Comparison of ENCODE assay signal across 2 cellular contexts in the genomic region with DNA sequence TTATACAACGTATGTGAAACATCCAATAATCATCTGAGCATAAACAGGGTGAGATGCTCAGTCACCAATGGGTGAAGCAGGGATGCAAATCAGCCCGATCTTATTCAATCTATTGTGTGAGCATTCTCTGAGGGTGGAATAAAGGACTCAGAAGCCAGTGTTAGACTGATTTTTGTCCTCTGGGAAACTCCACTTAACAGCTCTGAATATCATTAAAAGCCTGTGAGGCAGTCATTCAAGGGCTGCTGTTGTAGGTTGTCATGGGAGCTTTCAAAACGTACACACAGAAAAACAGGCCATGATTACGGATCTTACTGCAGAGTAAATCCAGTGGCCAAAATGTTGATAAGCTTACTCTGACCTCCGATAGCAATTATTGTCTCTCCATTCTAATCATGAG.
TF ChIP-seq lines count a peak whose summit lies in the region.

No MANE protein-coding gene starts in this region.

TF ChIP-seq in SK-N-SH, 30 proteins besides CTCF, POLR2A, EP300 and RAD21 (continued from another document):
- TF ChIP-seq, protein P1, sequence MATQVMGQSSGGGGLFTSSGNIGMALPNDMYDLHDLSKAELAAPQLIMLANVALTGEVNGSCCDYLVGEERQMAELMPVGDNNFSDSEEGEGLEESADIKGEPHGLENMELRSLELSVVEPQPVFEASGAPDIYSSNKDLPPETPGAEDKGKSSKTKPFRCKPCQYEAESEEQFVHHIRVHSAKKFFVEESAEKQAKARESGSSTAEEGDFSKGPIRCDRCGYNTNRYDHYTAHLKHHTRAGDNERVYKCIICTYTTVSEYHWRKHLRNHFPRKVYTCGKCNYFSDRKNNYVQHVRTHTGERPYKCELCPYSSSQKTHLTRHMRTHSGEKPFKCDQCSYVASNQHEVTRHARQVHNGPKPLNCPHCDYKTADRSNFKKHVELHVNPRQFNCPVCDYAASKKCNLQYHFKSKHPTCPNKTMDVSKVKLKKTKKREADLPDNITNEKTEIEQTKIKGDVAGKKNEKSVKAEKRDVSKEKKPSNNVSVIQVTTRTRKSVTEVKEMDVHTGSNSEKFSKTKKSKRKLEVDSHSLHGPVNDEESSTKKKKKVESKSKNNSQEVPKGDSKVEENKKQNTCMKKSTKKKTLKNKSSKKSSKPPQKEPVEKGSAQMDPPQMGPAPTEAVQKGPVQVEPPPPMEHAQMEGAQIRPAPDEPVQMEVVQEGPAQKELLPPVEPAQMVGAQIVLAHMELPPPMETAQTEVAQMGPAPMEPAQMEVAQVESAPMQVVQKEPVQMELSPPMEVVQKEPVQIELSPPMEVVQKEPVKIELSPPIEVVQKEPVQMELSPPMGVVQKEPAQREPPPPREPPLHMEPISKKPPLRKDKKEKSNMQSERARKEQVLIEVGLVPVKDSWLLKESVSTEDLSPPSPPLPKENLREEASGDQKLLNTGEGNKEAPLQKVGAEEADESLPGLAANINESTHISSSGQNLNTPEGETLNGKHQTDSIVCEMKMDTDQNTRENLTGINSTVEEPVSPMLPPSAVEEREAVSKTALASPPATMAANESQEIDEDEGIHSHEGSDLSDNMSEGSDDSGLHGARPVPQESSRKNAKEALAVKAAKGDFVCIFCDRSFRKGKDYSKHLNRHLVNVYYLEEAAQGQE (IDR thresholded peaks at IDR 0.05; ENCODE audit: low read depth, low read length): no peak
- TF ChIP-seq MEF2A (IDR thresholded peaks at IDR 0.05; ENCODE audit: borderline replicate concordance, low read depth): no peak
- no peak for TF ChIP-seq POLR2AphosphoS5 (IDR thresholded peaks at IDR 0.05; ENCODE audit: low read depth, low read length)
- TF ChIP-seq JUND (IDR thresholded peaks at IDR 0.05): no peak
- TF ChIP-seq, protein P2, sequence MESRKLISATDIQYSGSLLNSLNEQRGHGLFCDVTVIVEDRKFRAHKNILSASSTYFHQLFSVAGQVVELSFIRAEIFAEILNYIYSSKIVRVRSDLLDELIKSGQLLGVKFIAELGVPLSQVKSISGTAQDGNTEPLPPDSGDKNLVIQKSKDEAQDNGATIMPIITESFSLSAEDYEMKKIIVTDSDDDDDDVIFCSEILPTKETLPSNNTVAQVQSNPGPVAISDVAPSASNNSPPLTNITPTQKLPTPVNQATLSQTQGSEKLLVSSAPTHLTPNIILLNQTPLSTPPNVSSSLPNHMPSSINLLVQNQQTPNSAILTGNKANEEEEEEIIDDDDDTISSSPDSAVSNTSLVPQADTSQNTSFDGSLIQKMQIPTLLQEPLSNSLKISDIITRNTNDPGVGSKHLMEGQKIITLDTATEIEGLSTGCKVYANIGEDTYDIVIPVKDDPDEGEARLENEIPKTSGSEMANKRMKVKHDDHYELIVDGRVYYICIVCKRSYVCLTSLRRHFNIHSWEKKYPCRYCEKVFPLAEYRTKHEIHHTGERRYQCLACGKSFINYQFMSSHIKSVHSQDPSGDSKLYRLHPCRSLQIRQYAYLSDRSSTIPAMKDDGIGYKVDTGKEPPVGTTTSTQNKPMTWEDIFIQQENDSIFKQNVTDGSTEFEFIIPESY (IDR thresholded peaks at IDR 0.05; ENCODE audit: borderline replicate concordance, low read depth): no peak
- no peak for TF ChIP-seq EZH2phosphoT487 (IDR thresholded peaks at IDR 0.05; ENCODE audit: borderline replicate concordance, low read depth)
- no peak for TF ChIP-seq RXRA (IDR thresholded peaks at IDR 0.05; ENCODE audit: borderline replicate concordance, low read depth)
- TF ChIP-seq, protein P3, sequence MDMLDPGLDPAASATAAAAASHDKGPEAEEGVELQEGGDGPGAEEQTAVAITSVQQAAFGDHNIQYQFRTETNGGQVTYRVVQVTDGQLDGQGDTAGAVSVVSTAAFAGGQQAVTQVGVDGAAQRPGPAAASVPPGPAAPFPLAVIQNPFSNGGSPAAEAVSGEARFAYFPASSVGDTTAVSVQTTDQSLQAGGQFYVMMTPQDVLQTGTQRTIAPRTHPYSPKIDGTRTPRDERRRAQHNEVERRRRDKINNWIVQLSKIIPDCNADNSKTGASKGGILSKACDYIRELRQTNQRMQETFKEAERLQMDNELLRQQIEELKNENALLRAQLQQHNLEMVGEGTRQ (IDR thresholded peaks at IDR 0.05; ENCODE audit: borderline replicate concordance, low read depth, low read length): no peak
- TF ChIP-seq, protein P4, sequence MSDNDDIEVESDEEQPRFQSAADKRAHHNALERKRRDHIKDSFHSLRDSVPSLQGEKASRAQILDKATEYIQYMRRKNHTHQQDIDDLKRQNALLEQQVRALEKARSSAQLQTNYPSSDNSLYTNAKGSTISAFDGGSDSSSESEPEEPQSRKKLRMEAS (IDR thresholded peaks at IDR 0.05; ENCODE audit: low read depth): no peak
- TF ChIP-seq, protein P5, sequence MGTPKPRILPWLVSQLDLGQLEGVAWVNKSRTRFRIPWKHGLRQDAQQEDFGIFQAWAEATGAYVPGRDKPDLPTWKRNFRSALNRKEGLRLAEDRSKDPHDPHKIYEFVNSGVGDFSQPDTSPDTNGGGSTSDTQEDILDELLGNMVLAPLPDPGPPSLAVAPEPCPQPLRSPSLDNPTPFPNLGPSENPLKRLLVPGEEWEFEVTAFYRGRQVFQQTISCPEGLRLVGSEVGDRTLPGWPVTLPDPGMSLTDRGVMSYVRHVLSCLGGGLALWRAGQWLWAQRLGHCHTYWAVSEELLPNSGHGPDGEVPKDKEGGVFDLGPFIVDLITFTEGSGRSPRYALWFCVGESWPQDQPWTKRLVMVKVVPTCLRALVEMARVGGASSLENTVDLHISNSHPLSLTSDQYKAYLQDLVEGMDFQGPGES (IDR thresholded peaks at IDR 0.05; ENCODE audit: low read depth, low read length): no peak
- no peak for TF ChIP-seq SIN3A (IDR thresholded peaks at IDR 0.05; ENCODE audit: borderline replicate concordance, low read depth, low read length)
TF ChIP-seq in SK-N-SH: peak in this region for 0.

TF ChIP-seq in SK-N-SH treated with all-trans-retinoic acid at 6 μM for 48 hours, 23 proteins besides CTCF, POLR2A, EP300 and RAD21 (continued from another document):
- TF ChIP-seq, protein P6, sequence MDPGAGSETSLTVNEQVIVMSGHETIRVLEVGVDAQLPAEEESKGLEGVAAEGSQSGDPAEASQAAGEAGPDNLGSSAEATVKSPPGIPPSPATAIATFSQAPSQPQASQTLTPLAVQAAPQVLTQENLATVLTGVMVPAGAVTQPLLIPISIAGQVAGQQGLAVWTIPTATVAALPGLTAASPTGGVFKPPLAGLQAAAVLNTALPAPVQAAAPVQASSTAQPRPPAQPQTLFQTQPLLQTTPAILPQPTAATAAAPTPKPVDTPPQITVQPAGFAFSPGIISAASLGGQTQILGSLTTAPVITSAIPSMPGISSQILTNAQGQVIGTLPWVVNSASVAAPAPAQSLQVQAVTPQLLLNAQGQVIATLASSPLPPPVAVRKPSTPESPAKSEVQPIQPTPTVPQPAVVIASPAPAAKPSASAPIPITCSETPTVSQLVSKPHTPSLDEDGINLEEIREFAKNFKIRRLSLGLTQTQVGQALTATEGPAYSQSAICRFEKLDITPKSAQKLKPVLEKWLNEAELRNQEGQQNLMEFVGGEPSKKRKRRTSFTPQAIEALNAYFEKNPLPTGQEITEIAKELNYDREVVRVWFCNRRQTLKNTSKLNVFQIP (CRISPR knock-in tag; IDR thresholded peaks at IDR 0.05; ENCODE audit: borderline replicate concordance, low read depth): no peak
- TF ChIP-seq, protein P7, sequence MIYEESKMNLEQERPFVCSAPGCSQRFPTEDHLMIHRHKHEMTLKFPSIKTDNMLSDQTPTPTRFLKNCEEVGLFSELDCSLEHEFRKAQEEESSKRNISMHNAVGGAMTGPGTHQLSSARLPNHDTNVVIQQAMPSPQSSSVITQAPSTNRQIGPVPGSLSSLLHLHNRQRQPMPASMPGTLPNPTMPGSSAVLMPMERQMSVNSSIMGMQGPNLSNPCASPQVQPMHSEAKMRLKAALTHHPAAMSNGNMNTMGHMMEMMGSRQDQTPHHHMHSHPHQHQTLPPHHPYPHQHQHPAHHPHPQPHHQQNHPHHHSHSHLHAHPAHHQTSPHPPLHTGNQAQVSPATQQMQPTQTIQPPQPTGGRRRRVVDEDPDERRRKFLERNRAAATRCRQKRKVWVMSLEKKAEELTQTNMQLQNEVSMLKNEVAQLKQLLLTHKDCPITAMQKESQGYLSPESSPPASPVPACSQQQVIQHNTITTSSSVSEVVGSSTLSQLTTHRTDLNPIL (CRISPR knock-in tag; IDR thresholded peaks at IDR 0.05; ENCODE audit: low read depth): no peak
- no peak for TF ChIP-seq CSDC2 (CRISPR knock-in tag; IDR thresholded peaks at IDR 0.05)
- no peak for TF ChIP-seq ZFP30 (CRISPR knock-in tag; IDR thresholded peaks at IDR 0.05)
- TF ChIP-seq RARB (CRISPR knock-in tag; IDR thresholded peaks at IDR 0.05): no peak
- no peak for TF ChIP-seq OSR1 (CRISPR knock-in tag; IDR thresholded peaks at IDR 0.05)
- no peak for TF ChIP-seq TOX (CRISPR knock-in tag; IDR thresholded peaks at IDR 0.05; ENCODE audit: borderline replicate concordance)
- TF ChIP-seq ZNF8 (CRISPR knock-in tag; IDR thresholded peaks at IDR 0.05): no peak
- TF ChIP-seq ZNF70 (CRISPR knock-in tag; IDR thresholded peaks at IDR 0.05): no peak
- TF ChIP-seq ARNTL (CRISPR knock-in tag; IDR thresholded peaks at IDR 0.05; ENCODE audit: borderline replicate concordance, low read depth): no peak
- no peak for TF ChIP-seq ZC3H10 (CRISPR knock-in tag; IDR thresholded peaks at IDR 0.05)
- no peak for TF ChIP-seq PPARA (CRISPR knock-in tag; IDR thresholded peaks at IDR 0.05; ENCODE audit: borderline replicate concordance)
- TF ChIP-seq ZFP3 (CRISPR knock-in tag; IDR thresholded peaks at IDR 0.05): no peak
- TF ChIP-seq ISL1 (CRISPR knock-in tag; IDR thresholded peaks at IDR 0.05): no peak
- TF ChIP-seq BACH2 (CRISPR knock-in tag; IDR thresholded peaks at IDR 0.05; ENCODE audit: borderline replicate concordance): no peak
TF ChIP-seq in SK-N-SH treated with all-trans-retinoic acid at 6 μM for 48 hours: peak in this region for 0.
